ENCODE assay signal across 10 cellular contexts in the genomic region with DNA sequence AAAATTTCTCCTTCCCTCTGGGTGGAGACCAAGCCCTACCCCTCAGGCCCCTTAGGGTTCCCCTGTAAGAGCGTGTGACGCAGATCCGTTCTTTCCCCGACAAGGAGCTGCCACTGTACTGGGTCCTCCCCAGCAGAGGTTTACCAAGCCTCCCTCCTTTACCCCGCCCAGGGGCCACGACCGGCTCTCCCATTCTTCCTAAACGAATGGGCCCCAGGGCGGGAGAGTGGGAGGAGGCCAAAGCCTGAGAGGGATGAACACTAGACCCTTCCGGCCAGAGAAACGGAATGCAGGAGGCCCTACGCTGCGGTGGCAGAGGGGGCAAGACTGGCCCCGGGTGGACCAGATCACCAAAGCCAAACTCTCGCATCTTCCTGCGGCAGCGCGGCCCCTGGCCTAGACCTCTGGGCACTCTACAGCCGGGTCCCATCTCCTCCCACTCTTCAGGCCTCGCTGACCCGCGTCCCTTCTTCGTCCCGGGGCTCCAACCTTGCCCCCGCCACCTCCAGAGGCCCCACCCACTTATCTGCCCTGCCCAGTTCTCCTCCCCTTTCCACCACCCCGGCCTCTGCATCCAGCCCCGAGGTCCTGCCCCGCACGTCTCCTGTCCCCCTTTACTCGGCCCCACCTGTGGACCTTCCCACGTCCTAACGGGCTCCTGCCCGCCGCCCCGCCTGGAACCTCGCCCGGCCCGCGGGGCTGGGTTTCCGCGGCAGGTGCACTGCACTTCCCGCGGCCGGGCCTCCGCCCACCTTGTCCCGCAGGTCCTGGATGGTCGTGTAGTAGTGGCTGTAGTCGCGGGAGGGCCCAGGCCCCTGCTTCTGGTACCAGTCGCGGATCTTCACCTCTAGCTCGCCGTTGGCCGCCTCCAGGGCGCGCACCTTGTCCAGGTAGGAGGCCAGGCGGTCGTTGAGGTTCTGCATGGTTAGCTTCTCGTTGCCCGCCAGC. TPM values are rescaled to one million over a fixed set of nuclear protein-coding genes. Genes with fewer than 3 reads are reported as not detected.
A peak's percentile ranks its signal among the peaks of the same experiment; 100 is the strongest.
DNase-seq lines count a peak whose midpoint lies in the region; ATAC-seq, FAIRE-seq and TF ChIP-seq lines count a peak whose summit lies in the region.
"Had no signal": no experiment of that assay in that cellular context is flagged by ENCODE, and none has a peak within 500 bp of the region (broad histone marks: within the 10 kb centered on the region; RNA-seq: fewer than 3 reads in every experiment).

No MANE protein-coding gene starts in this region.

- H4K91ac ChIP-seq in IMR-90 (ENCODE audit: insufficient read depth, low read depth, low read length) = no peak overlapping the region
- H4K91ac ChIP-seq in H1 (replicated peaks; ENCODE audit: insufficient read length, low read length) = peak overlapping the region; percentile 45

- no peak overlapping the region for H3K27ac Mint-ChIP-seq in glutamatergic neuron (ENCODE audit: unreplicated experiment)

- H3K4me1 ChIP-seq in IMR-90 (ENCODE audit: control insufficient read depth, insufficient read depth, low read length) (peaks cover 21% of the 10 kb centered on the region), H1 (replicated peaks in 1 of 4; ENCODE audit: control insufficient read depth in 3 of 4, insufficient read depth in 4 of 4, low read length in 3 of 4) (peaks cover 2 to 20% (median 13%) of the 10 kb centered on the region in 4 experiments), mucosa of stomach (ENCODE audit: control insufficient read depth, insufficient read depth, low read length) (peaks cover 65% of the 10 kb centered on the region)

- H3K4me3 ChIP-seq in IMR-90 (ENCODE audit: insufficient read depth, low read depth, low read length) (no peak overlapping the region), H1 (ENCODE audit: extremely low read depth in 1 of 4, insufficient read depth in 2 of 4, low read depth in 3 of 4, low read length in 4 of 4) (peak overlapping the region; percentile 71 to 89 (median 78)), mucosa of stomach (ENCODE audit: low read length) (peak overlapping the region; percentile 72)

- no peak overlapping the region for H3K4me2 ChIP-seq in IMR-90 (ENCODE audit: low read depth, low read length)
- H3K4me2 ChIP-seq in H1 (ENCODE audit: insufficient read depth in 1 of 2, low read depth in 2 of 2, low read length in 2 of 2) = peak overlapping the region; percentile 74 to 77

- DNase-seq in IMR-90 = no peak
- peak in 1 of 2 experiments; percentile 73 for DNase-seq in H1 (ENCODE audit: low read depth in 1 of 2, low spot score in 2 of 2)
- DNase-seq in HCEC 1CT = no peak
- DNase-seq in glutamatergic neuron = no peak
- DNase-seq in OCI-M1 (lab: John Stamatoyannopoulos, UW) = no peak

- no peak overlapping the region for H2BK20ac ChIP-seq in IMR-90 (ENCODE audit: low read depth, low read length)
- H2BK20ac ChIP-seq in H1 (ENCODE audit: low read length) = no peak overlapping the region

- dilution Hi-C loops in IMR-90 (cut with HindIII; ENCODE audit: low sequenced_read_pairs, unreplicated experiment) = no loop called here

- H3K56ac ChIP-seq in IMR-90 (ENCODE audit: extremely low read depth, insufficient read depth, low read length) = no peak overlapping the region
- H3K56ac ChIP-seq in H1 (replicated peaks; ENCODE audit: insufficient read length, low read depth, low read length) = peak overlapping the region; percentile 40

- peaks cover 0 to 13% of the 10 kb centered on the region in 2 experiments; a peak in 3 of 4 replicates for H3K79me2 ChIP-seq in H1 (ENCODE audit: control insufficient read depth in 1 of 2, insufficient read depth in 2 of 2, low read length in 2 of 2)

- no peak for FAIRE-seq in H1 (lab: Jason Lieb, UNC)
- FAIRE-seq: TTC549 had no signal

- BruUV-seq in IMR-90 (replicated peaks; lab: Mats Ljungman, UMichigan) = no TSS peak

- H3K23me2 ChIP-seq in H1 (ENCODE audit: low read depth, low read length) = peaks cover 6% of the 10 kb centered on the region; the same call in 1 of the 2 replicates

- H2BK5ac ChIP-seq in IMR-90 (ENCODE audit: low read depth, low read length, poor library complexity, severe bottlenecking) (no peak overlapping the region), H1 (ENCODE audit: low read depth, low read length) (peak overlapping the region; percentile 95)

- H3K27me3 ChIP-seq in IMR-90 (ENCODE audit: control insufficient read depth, insufficient read depth, low read length) (peaks cover 2% of the 10 kb centered on the region; the same call in 1 of the 2 replicates), H1 (replicated peaks in 1 of 4; ENCODE audit: control insufficient read depth in 3 of 4, extremely low read depth in 1 of 4, insufficient read depth in 3 of 4, low read length in 3 of 4) (no peaks in the 10 kb centered on the region), mucosa of stomach (ENCODE audit: control insufficient read depth, insufficient read depth, low read length) (peaks cover 26% of the 10 kb centered on the region)

- TF ChIP-seq RAD21 in IMR-90 (IDR thresholded peaks at IDR 0.05; ENCODE audit: low read length) (no peak), H1 (IDR thresholded peaks at IDR 0.05 in 1 of 2, conservative IDR thresholded peaks at IDR 0.05 in 1 of 2; ENCODE audit: low read depth in 2 of 2, low read length in 2 of 2) (peak in 1 of 2 experiments; percentile 9; a peak in 2 of 4 replicates)

- no peaks in the 10 kb centered on the region for H4K20me1 ChIP-seq in IMR-90 (ENCODE audit: insufficient read depth, low read length)
- peaks cover 4 to 12% of the 10 kb centered on the region in 2 experiments for H4K20me1 ChIP-seq in H1 (replicated peaks in 1 of 2; ENCODE audit: control insufficient read depth in 1 of 2, insufficient read depth in 2 of 2, low read length in 2 of 2)

- H3K4me3 Mint-ChIP-seq in glutamatergic neuron (ENCODE audit: unreplicated experiment) = no peak overlapping the region

- H3K9ac ChIP-seq in IMR-90 (ENCODE audit: low read depth, low read length) (no peak overlapping the region), H1 (replicated peaks in 1 of 4; ENCODE audit: extremely low read depth in 1 of 4, low read depth in 3 of 4, low read length in 3 of 4) (peak overlapping the region; percentile 65 to 89 (median 86)), mucosa of stomach (ENCODE audit: low read length) (peak overlapping the region; percentile 90)

- CTCF ChIA-PET in IMR-90 (lab: Yijun Ruan, JAX) = no interaction called here
- CTCF ChIA-PET in H1 (lab: Charles Lee; ENCODE audit: partially characterized antibody) = interaction anchor here (0.7 to 7.4 kb wide), 16 partner anchors 11 to 184 kb away, joined by 3 to 79 read pairs (median 3); no protein-coding TSS in a partner anchor

- peak overlapping the region; percentile 26; the same call in 1 of the 2 replicates for H2BK120ac ChIP-seq in IMR-90 (ENCODE audit: low read depth, low read length)
- no peak overlapping the region for H2BK120ac ChIP-seq in H1 (replicated peaks; ENCODE audit: low read depth, low read length)

- TF ChIP-seq CTCF in 22Rv1 (IDR thresholded peaks at IDR 0.05) (peak; percentile 26; the same call in 1 of the 2 replicates), IMR-90 (conservative IDR thresholded peaks at IDR 0.05; ENCODE audit: low read depth, low read length) (no peak), H1 (IDR thresholded peaks at IDR 0.05; ENCODE audit: control extremely low read depth in 1 of 3, insufficient read depth in 1 of 3, low read depth in 1 of 3, low read length in 3 of 3) (no peak), glutamatergic neuron (IDR thresholded peaks at IDR 0.05; ENCODE audit: partially characterized antibody, unreplicated experiment) (no peak)

- H3K79me1 ChIP-seq in IMR-90 (ENCODE audit: low read depth in 1 of 2, low read length in 2 of 2) (peaks cover 0 to under 1% of the 10 kb centered on the region in 2 experiments; a peak in 1 of 4 replicates), H1 (ENCODE audit: low read depth, low read length) (peaks cover 5% of the 10 kb centered on the region; the same call in 1 of the 2 replicates)

- POLR2A ChIA-PET in IMR-90 (lab: Charles Lee; ENCODE audit: unreplicated experiment) = interaction anchor here (0.5 kb wide), 1 partner anchor 20 kb away, joined by 4 read pairs; no protein-coding TSS in a partner anchor
- POLR2A ChIA-PET in H1 (lab: Charles Lee; ENCODE audit: partially characterized antibody) = interaction anchor here (0.9 to 11.0 kb wide), 36 partner anchors 9 to 164 kb away, joined by 3 to 293 read pairs (median 6); partner anchors contain the start of genes EIF1, KRT13, KRT14 and KRT15

- H2BK15ac ChIP-seq in IMR-90 (ENCODE audit: low read depth, low read length) (no peak overlapping the region), H1 (ENCODE audit: low read length) (no peak overlapping the region)

- H4K8ac ChIP-seq in IMR-90 (ENCODE audit: low read depth in 2 of 2, low read length in 2 of 2) (no peak overlapping the region), H1 (ENCODE audit: extremely low read depth, insufficient read depth, low read length) (peak overlapping the region; percentile 96)

- peaks cover 21% of the 10 kb centered on the region for H3K9me1 ChIP-seq in IMR-90 (ENCODE audit: insufficient read depth, low read length)

- no peak overlapping the region for H3K14ac ChIP-seq in IMR-90 (replicated peaks; ENCODE audit: low read depth, low read length)
- H3K14ac ChIP-seq in H1 (ENCODE audit: insufficient read length) = no peak overlapping the region

- peak overlapping the region; percentile 69; the same call in 1 of the 2 replicates for H2BK12ac ChIP-seq in H1 (ENCODE audit: low read depth, low read length)

- no peak overlapping the region for H4K5ac ChIP-seq in IMR-90 (ENCODE audit: low read depth, low read length)
- peak overlapping the region; percentile 65 for H4K5ac ChIP-seq in H1 (ENCODE audit: insufficient read length, low read depth, low read length)

- H3K27me3 Mint-ChIP-seq in glutamatergic neuron (ENCODE audit: unreplicated experiment) = peaks cover 13% of the 10 kb centered on the region

- H3K18ac ChIP-seq in IMR-90 (ENCODE audit: low read depth, low read length) (no peak overlapping the region), H1 (ENCODE audit: extremely low read depth, low read length) (peak overlapping the region; percentile 93)

- H3K4ac ChIP-seq in IMR-90 (ENCODE audit: low read depth, low read length) = no peak overlapping the region
- no peak overlapping the region for H3K4ac ChIP-seq in H1 (replicated peaks; ENCODE audit: insufficient read length, low read depth, low read length)

- intact Hi-C loops in IMR-90 (cut with micrococcal nuclease) = no loop called here

- H3K36me3 ChIP-seq in IMR-90 (ENCODE audit: control insufficient read depth, insufficient read depth, low read length) = no peaks in the 10 kb centered on the region
- peaks cover 12 to 37% (median 19%) of the 10 kb centered on the region in 4 experiments for H3K36me3 ChIP-seq in H1 (ENCODE audit: control insufficient read depth in 2 of 4, insufficient read depth in 4 of 4, low read length in 3 of 4)
- H3K36me3 ChIP-seq in mucosa of stomach (ENCODE audit: control insufficient read depth, insufficient read depth, low read length) = peaks cover 28% of the 10 kb centered on the region

- no peaks in the 10 kb centered on the region for H3K4me1 Mint-ChIP-seq in glutamatergic neuron (ENCODE audit: low read depth, unreplicated experiment)

- no peak overlapping the region for H2AK9ac ChIP-seq in IMR-90 (replicated peaks; ENCODE audit: low read depth, low read length, poor library complexity)

- 50% methylated on average over 18 of the region's 60 CpGs; no CpG with 5 or more reads in 1 of the 2 experiments for WGBS in IMR-90 (ENCODE audit: extremely low coverage in 2 of 2, insufficient read length in 1 of 2), 2 experiments
- 2% methylated on average over 49 of the region's 60 CpGs; no CpG with 5 or more reads in 1 of the 2 experiments for WGBS in H1 (ENCODE audit: extremely low coverage in 1 of 2, insufficient coverage in 1 of 2, insufficient read length in 1 of 2, insufficient replicate concordance in 2 of 2, low coverage in 1 of 2, low lambda C conversion rate in 2 of 2, missing lambda C conversion rate in 1 of 2), 2 experiments

- H3K27ac ChIP-seq in 22Rv1 (peak overlapping the region; percentile 87), IMR-90 (ENCODE audit: insufficient read depth, low read length) (no peak overlapping the region), H1 (ENCODE audit: low read depth, low read length) (peak overlapping the region; percentile 84)
- H3K27ac ChIP-seq: HL-60 had no signal

- peaks cover 4% of the 10 kb centered on the region for H3K9me3 Mint-ChIP-seq in glutamatergic neuron (ENCODE audit: unreplicated experiment)

- in situ Hi-C loops in IMR-90 (cut with MboI; ENCODE audit: low sequenced_read_pairs) = no loop called here

- no peak for TF ChIP-seq EP300 in H1 (IDR thresholded peaks at IDR 0.05; ENCODE audit: borderline replicate concordance in 1 of 2, low read depth in 2 of 2, low read length in 2 of 2)

- TF ChIP-seq POLR2A in IMR-90 (IDR thresholded peaks at IDR 0.05; ENCODE audit: low read depth, low read length) (no peak), H1 (IDR thresholded peaks at IDR 0.05; ENCODE audit: control extremely low read depth in 1 of 2, low read depth in 2 of 2, low read length in 2 of 2) (peak in 1 of 2 experiments; percentile 82; a peak in 2 of 3 replicates)

- H2AK5ac ChIP-seq in IMR-90 (ENCODE audit: low read depth, low read length) = no peak overlapping the region; the same call in 1 of the 2 replicates
- H2AK5ac ChIP-seq in H1 (ENCODE audit: low read depth, low read length) = no peak overlapping the region

- H3K36me3 Mint-ChIP-seq in glutamatergic neuron (ENCODE audit: unreplicated experiment) = no peaks in the 10 kb centered on the region

- H3K9me3 ChIP-seq in IMR-90 (ENCODE audit: control insufficient read depth, insufficient read depth, low read length) = no peaks in the 10 kb centered on the region
- H3K9me3 ChIP-seq in H1 (ENCODE audit: insufficient read depth in 2 of 2, low read depth in 1 of 2, low read length in 1 of 2) = no peaks in the 10 kb centered on the region
- H3K9me3 ChIP-seq in mucosa of stomach (ENCODE audit: control insufficient read depth, low read length) = no peaks in the 10 kb centered on the region

- no peak for ATAC-seq in IMR-90 (ENCODE audit: low read depth)
- ATAC-seq in GM18517 (IDR thresholded peaks at IDR 0.05; ENCODE audit: unreplicated experiment) = no peak

- peak overlapping the region; percentile 81 for H2AFZ ChIP-seq in IMR-90 (replicated peaks; ENCODE audit: low read length, poor library complexity)
- H2AFZ ChIP-seq in H1 (ENCODE audit: low read length) = no peak overlapping the region

- no peak overlapping the region for H3K23ac ChIP-seq in IMR-90 (ENCODE audit: low read depth, low read length)
- H3K23ac ChIP-seq in H1 (ENCODE audit: insufficient read length) = no peak overlapping the region

RNA-seq across cellular contexts. Expression of gene KRT19, which starts 0.8 kb away (rescaled TPM):
- total RNA-seq in IMR-90 (2012; rRNA removed) (14.7 and 18.1 TPM in 2 replicates), glutamatergic neuron (ENCODE audit: unreplicated experiment) (0.69 TPM)
- polyA plus RNA-seq in IMR-90 (2012; rRNA removed) (12.0 and 12.5 TPM in 2 replicates), H1 (2011; rRNA removed) (120 and 192 TPM in 2 replicates)
- 12.7 and 12.8 TPM in 2 replicates for polyA plus RNA-seq in IMR-90 (2012; cell fraction: cytosol; rRNA removed)
- 5.0 and 8.4 TPM in 2 replicates for polyA plus RNA-seq in IMR-90 (2012; cell fraction: nucleus; rRNA removed; ENCODE audit: low replicate concordance)
- 122 and 137 TPM in 2 replicates for total RNA-seq in H1 (2021; fragmentation: NEBNext Ultra II Directional; extraction: Animal tissue kit (Norgen Biotek cat#: 25700))
- 174 TPM for polyA plus RNA-seq in H1 (2011; cell fraction: cytosol; rRNA removed)
- polyA plus RNA-seq in H1 (2011; cell fraction: nucleus; rRNA removed) = 160 TPM
- polyA plus RNA-seq in H1 (2012, experiment 1 of 2) = 117 to 161 TPM (median 152 TPM) in 4 replicates
- polyA plus RNA-seq in H1 (2012, experiment 2 of 2) = 165 TPM
- 70.3 TPM for polyA plus RNA-seq in H1 (2013, experiment 1 of 2)
- polyA plus RNA-seq in H1 (2013, experiment 2 of 2) = 64.2 TPM
- polyA minus RNA-seq in H1 (2011; rRNA and poly(A)+ RNA removed) = 68.0 and 81.3 TPM in 2 replicates
- polyA minus RNA-seq in H1 (2011; cell fraction: cytosol; rRNA and poly(A)+ RNA removed) = 95.6 TPM
- 73.2 TPM for polyA minus RNA-seq in H1 (2011; cell fraction: nucleus; rRNA and poly(A)+ RNA removed)

RNA-seq across cellular contexts. Expression of gene KRT15, which starts 8.7 kb away (rescaled TPM):
- total RNA-seq in IMR-90 (2012; rRNA removed) (2.9 and 3.6 TPM in 2 replicates), glutamatergic neuron (ENCODE audit: unreplicated experiment) (not detected)
- polyA plus RNA-seq in IMR-90 (2012; rRNA removed) (5.3 and 7.6 TPM in 2 replicates), H1 (2011; rRNA removed) (0.09 and 0.11 TPM in 2 replicates)
- polyA plus RNA-seq in IMR-90 (2012; cell fraction: cytosol; rRNA removed) = 3.4 and 3.7 TPM in 2 replicates
- 17.3 and 18.6 TPM in 2 replicates for polyA plus RNA-seq in IMR-90 (2012; cell fraction: nucleus; rRNA removed; ENCODE audit: low replicate concordance)
- total RNA-seq in H1 (2021; fragmentation: NEBNext Ultra II Directional; extraction: Animal tissue kit (Norgen Biotek cat#: 25700)) = 0.13 and 0.21 TPM in 2 replicates
- polyA plus RNA-seq in H1 (2011; cell fraction: cytosol; rRNA removed) = 0.16 TPM
- 0.47 TPM for polyA plus RNA-seq in H1 (2011; cell fraction: nucleus; rRNA removed)
- 0.17 to 0.40 TPM (median 0.23 TPM) in 4 replicates for polyA plus RNA-seq in H1 (2012, experiment 1 of 2)
- not detected for polyA plus RNA-seq in H1 (2012, experiment 2 of 2)
- polyA plus RNA-seq in H1 (2013, experiment 1 of 2) = 0.04 TPM
- 0.42 TPM for polyA plus RNA-seq in H1 (2013, experiment 2 of 2)
- polyA minus RNA-seq in H1 (2011; rRNA and poly(A)+ RNA removed) = 0.20 and 0.25 TPM in 2 replicates
- not detected for polyA minus RNA-seq in H1 (2011; cell fraction: cytosol; rRNA and poly(A)+ RNA removed)
- polyA minus RNA-seq in H1 (2011; cell fraction: nucleus; rRNA and poly(A)+ RNA removed) = 0.80 TPM

RNA-seq across cellular contexts. Expression of gene KRT13, which starts 21.9 kb away (rescaled TPM):
- total RNA-seq in IMR-90 (2012; rRNA removed) = 0.18 and 0.28 TPM in 2 replicates
- polyA plus RNA-seq in IMR-90 (2012; rRNA removed) = 0.56 and 0.60 TPM in 2 replicates
- 0.42 and 0.44 TPM in 2 replicates for polyA plus RNA-seq in IMR-90 (2012; cell fraction: cytosol; rRNA removed)
- polyA plus RNA-seq in IMR-90 (2012; cell fraction: nucleus; rRNA removed; ENCODE audit: low replicate concordance) = 0.61 and 0.87 TPM in 2 replicates
- total RNA-seq in H1 (2021; fragmentation: NEBNext Ultra II Directional; extraction: Animal tissue kit (Norgen Biotek cat#: 25700)) = not detected in 2 replicates
- 0.09 and 0.17 TPM in 2 replicates for polyA plus RNA-seq in H1 (2011; rRNA removed)
- polyA plus RNA-seq in H1 (2011; cell fraction: cytosol; rRNA removed) = not detected
- not detected for polyA plus RNA-seq in H1 (2011; cell fraction: nucleus; rRNA removed)
- not detected in 4 replicates for polyA plus RNA-seq in H1 (2012, experiment 1 of 2)
- not detected for polyA plus RNA-seq in H1 (2012, experiment 2 of 2)
- not detected for polyA plus RNA-seq in H1 (2013, experiment 1 of 2)
- not detected for polyA plus RNA-seq in H1 (2013, experiment 2 of 2)
- polyA minus RNA-seq in H1 (2011; rRNA and poly(A)+ RNA removed) = not detected in 2 replicates
- not detected for polyA minus RNA-seq in H1 (2011; cell fraction: cytosol; rRNA and poly(A)+ RNA removed)
- polyA minus RNA-seq in H1 (2011; cell fraction: nucleus; rRNA and poly(A)+ RNA removed) = not detected
- total RNA-seq in glutamatergic neuron (ENCODE audit: unreplicated experiment) = not detected

RNA-seq across cellular contexts. Expression of gene KRT36, which starts 37.6 kb away (rescaled TPM):
- total RNA-seq in IMR-90 (2012; rRNA removed) (not detected in 2 replicates), glutamatergic neuron (ENCODE audit: unreplicated experiment) (not detected)
- polyA plus RNA-seq in IMR-90 (2012; rRNA removed) (not detected in 2 replicates), H1 (2011; rRNA removed) (not detected in 2 replicates)
- polyA plus RNA-seq in IMR-90 (2012; cell fraction: cytosol; rRNA removed) = 0.03 TPM in 1 of 2 replicates, not detected in the other
- polyA plus RNA-seq in IMR-90 (2012; cell fraction: nucleus; rRNA removed; ENCODE audit: low replicate concordance) = not detected in 2 replicates
- total RNA-seq in H1 (2021; fragmentation: NEBNext Ultra II Directional; extraction: Animal tissue kit (Norgen Biotek cat#: 25700)) = not detected in 2 replicates
- not detected for polyA plus RNA-seq in H1 (2011; cell fraction: cytosol; rRNA removed)
- polyA plus RNA-seq in H1 (2011; cell fraction: nucleus; rRNA removed) = not detected
- polyA plus RNA-seq in H1 (2012, experiment 1 of 2) = not detected in 4 replicates
- polyA plus RNA-seq in H1 (2012, experiment 2 of 2) = not detected
- not detected for polyA plus RNA-seq in H1 (2013, experiment 1 of 2)
- polyA plus RNA-seq in H1 (2013, experiment 2 of 2) = not detected
- polyA minus RNA-seq in H1 (2011; rRNA and poly(A)+ RNA removed) = not detected in 2 replicates
- not detected for polyA minus RNA-seq in H1 (2011; cell fraction: cytosol; rRNA and poly(A)+ RNA removed)
- polyA minus RNA-seq in H1 (2011; cell fraction: nucleus; rRNA and poly(A)+ RNA removed) = not detected

RNA-seq across cellular contexts. Expression of gene KRT9, which starts 44.5 kb away (rescaled TPM):
- total RNA-seq in IMR-90 (2012; rRNA removed) (not detected in 2 replicates), glutamatergic neuron (ENCODE audit: unreplicated experiment) (not detected)
- polyA plus RNA-seq in IMR-90 (2012; rRNA removed) (not detected in 2 replicates), H1 (2011; rRNA removed) (not detected in 2 replicates)
- not detected in 2 replicates for polyA plus RNA-seq in IMR-90 (2012; cell fraction: cytosol; rRNA removed)
- not detected in 2 replicates for polyA plus RNA-seq in IMR-90 (2012; cell fraction: nucleus; rRNA removed; ENCODE audit: low replicate concordance)
- total RNA-seq in H1 (2021; fragmentation: NEBNext Ultra II Directional; extraction: Animal tissue kit (Norgen Biotek cat#: 25700)) = not detected in 2 replicates
- polyA plus RNA-seq in H1 (2011; cell fraction: cytosol; rRNA removed) = not detected
- polyA plus RNA-seq in H1 (2011; cell fraction: nucleus; rRNA removed) = not detected
- polyA plus RNA-seq in H1 (2012, experiment 1 of 2) = not detected in 4 replicates
- not detected for polyA plus RNA-seq in H1 (2012, experiment 2 of 2)
- polyA plus RNA-seq in H1 (2013, experiment 1 of 2) = not detected
- polyA plus RNA-seq in H1 (2013, experiment 2 of 2) = not detected
- not detected in 2 replicates for polyA minus RNA-seq in H1 (2011; rRNA and poly(A)+ RNA removed)
- not detected for polyA minus RNA-seq in H1 (2011; cell fraction: cytosol; rRNA and poly(A)+ RNA removed)
- polyA minus RNA-seq in H1 (2011; cell fraction: nucleus; rRNA and poly(A)+ RNA removed) = not detected
